In the genomic region with DNA sequence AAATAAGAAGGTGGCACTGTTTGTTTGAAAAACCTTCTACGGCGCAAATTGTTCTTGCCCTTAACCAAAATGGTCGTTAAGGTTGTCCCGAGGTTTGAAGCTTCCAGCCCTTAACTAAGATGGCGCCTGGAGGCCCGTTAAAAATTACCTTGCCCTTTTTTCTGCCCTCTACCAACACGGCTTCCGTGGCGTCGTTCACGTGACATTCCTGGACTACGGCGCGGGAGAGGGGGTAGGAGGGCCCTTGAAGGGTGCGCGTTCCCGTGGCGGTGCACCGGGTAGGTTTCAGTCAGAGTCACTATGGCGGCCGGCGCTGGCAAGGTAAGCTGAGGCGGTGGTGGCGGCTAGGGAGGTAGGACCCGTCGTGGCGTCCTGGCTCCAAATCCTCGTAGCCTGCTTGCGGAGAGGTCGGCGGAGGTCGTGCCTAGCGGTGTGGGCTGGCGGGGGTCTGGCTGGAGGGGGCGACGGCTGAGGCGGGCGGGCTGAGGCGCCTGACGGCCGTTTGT, we compare ENCODE assay signal across 1 cellular context.
A peak's percentile ranks its signal among the peaks of the same experiment; 100 is the strongest.
TF ChIP-seq lines count a peak whose summit lies in the region.

SLMAP (plus strand) TSS at position 288 of the 506 bp plus-strand sequence. CDS start 1,343 bp downstream, outside the sequence.

TF ChIP-seq in K562, 482 proteins besides CTCF, POLR2A, EP300 and RAD21 (continued from another document and continues in another):
- TF ChIP-seq, protein P1, sequence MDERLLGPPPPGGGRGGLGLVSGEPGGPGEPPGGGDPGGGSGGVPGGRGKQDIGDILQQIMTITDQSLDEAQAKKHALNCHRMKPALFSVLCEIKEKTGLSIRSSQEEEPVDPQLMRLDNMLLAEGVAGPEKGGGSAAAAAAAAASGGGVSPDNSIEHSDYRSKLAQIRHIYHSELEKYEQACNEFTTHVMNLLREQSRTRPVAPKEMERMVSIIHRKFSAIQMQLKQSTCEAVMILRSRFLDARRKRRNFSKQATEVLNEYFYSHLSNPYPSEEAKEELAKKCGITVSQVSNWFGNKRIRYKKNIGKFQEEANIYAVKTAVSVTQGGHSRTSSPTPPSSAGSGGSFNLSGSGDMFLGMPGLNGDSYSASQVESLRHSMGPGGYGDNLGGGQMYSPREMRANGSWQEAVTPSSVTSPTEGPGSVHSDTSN (CRISPR knock-in tag; IDR thresholded peaks at IDR 0.05; ENCODE audit: low read depth) = no peak
- TF ChIP-seq, protein P1 (tag; conservative IDR thresholded peaks at IDR 0.05; ENCODE audit: low read depth) = no peak; the same call in 1 of the 2 replicates
- no peak for TF ChIP-seq CBX8 (IDR thresholded peaks at IDR 0.05; ENCODE audit: borderline replicate concordance, extremely low read depth, low read depth, low read length, poor library complexity, severe bottlenecking)
- peak; percentile 33; the same call in 1 of the 2 replicates for TF ChIP-seq XRCC5 (IDR thresholded peaks at IDR 0.05; ENCODE audit: low read depth, low read length)
- TF ChIP-seq LARP7 (IDR thresholded peaks at IDR 0.05) = no peak
- peak; percentile 22; the same call in 1 of the 2 replicates for TF ChIP-seq ZBTB33 (CRISPR knock-in tag; IDR thresholded peaks at IDR 0.05)
- TF ChIP-seq ZNF324 (CRISPR knock-in tag; IDR thresholded peaks at IDR 0.05) = no peak
- peak; percentile 38; the same call in 1 of the 2 replicates for TF ChIP-seq KLF6 (CRISPR knock-in tag; IDR thresholded peaks at IDR 0.05; ENCODE audit: borderline replicate concordance)
- no peak for TF ChIP-seq STAT5A (IDR thresholded peaks at IDR 0.05; ENCODE audit: borderline replicate concordance, low read length)
- TF ChIP-seq RUNX1 (IDR thresholded peaks at IDR 0.05; ENCODE audit: low read depth) = no peak
- no peak for TF ChIP-seq MED1 (CRISPR knock-in tag; IDR thresholded peaks at IDR 0.05; ENCODE audit: borderline replicate concordance)
- TF ChIP-seq MECOM (CRISPR knock-in tag; IDR thresholded peaks at IDR 0.05) = no peak
- peak; percentile 97 for TF ChIP-seq USF1 (CRISPR knock-in tag; IDR thresholded peaks at IDR 0.05)
- TF ChIP-seq POLR2H (tag; IDR thresholded peaks at IDR 0.05; ENCODE audit: low read depth) = peak; percentile 58
- TF ChIP-seq TAF7 (tag; IDR thresholded peaks at IDR 0.05) = peak; percentile 70
- no peak for TF ChIP-seq MCM5 (IDR thresholded peaks at IDR 0.05; ENCODE audit: low read depth)
- no peak for TF ChIP-seq GTF2A2 (tag; IDR thresholded peaks at IDR 0.05)
- TF ChIP-seq RCOR1 (IDR thresholded peaks at IDR 0.05; ENCODE audit: borderline replicate concordance in 1 of 2, low read depth in 2 of 2, low read length in 2 of 2) = no peak
- no peak for TF ChIP-seq EHMT2 (IDR thresholded peaks at IDR 0.05)
- TF ChIP-seq, protein P2, sequence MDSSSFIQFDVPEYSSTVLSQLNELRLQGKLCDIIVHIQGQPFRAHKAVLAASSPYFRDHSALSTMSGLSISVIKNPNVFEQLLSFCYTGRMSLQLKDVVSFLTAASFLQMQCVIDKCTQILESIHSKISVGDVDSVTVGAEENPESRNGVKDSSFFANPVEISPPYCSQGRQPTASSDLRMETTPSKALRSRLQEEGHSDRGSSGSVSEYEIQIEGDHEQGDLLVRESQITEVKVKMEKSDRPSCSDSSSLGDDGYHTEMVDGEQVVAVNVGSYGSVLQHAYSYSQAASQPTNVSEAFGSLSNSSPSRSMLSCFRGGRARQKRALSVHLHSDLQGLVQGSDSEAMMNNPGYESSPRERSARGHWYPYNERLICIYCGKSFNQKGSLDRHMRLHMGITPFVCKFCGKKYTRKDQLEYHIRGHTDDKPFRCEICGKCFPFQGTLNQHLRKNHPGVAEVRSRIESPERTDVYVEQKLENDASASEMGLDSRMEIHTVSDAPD (CRISPR knock-in tag; IDR thresholded peaks at IDR 0.05) = no peak
- TF ChIP-seq ARID4B (CRISPR knock-in tag; IDR thresholded peaks at IDR 0.05) = peak; percentile 64
- TF ChIP-seq JUND (IDR thresholded peaks at IDR 0.05; ENCODE audit: borderline replicate concordance, low read depth, low read length) = peak; percentile 57
- TF ChIP-seq JUND (tag; IDR thresholded peaks at IDR 0.05; ENCODE audit: borderline replicate concordance, low read depth, low read length) = peak; percentile 67; the same call in 1 of the 3 replicates
- no peak for TF ChIP-seq PHB (CRISPR knock-in tag; IDR thresholded peaks at IDR 0.05)
- no peak for TF ChIP-seq HOMEZ (CRISPR knock-in tag; IDR thresholded peaks at IDR 0.05)
- no peak for TF ChIP-seq ILF3 (IDR thresholded peaks at IDR 0.05; ENCODE audit: borderline replicate concordance)
- no peak for TF ChIP-seq TCF3 (CRISPR knock-in tag; IDR thresholded peaks at IDR 0.05)
- TF ChIP-seq, protein P3, sequence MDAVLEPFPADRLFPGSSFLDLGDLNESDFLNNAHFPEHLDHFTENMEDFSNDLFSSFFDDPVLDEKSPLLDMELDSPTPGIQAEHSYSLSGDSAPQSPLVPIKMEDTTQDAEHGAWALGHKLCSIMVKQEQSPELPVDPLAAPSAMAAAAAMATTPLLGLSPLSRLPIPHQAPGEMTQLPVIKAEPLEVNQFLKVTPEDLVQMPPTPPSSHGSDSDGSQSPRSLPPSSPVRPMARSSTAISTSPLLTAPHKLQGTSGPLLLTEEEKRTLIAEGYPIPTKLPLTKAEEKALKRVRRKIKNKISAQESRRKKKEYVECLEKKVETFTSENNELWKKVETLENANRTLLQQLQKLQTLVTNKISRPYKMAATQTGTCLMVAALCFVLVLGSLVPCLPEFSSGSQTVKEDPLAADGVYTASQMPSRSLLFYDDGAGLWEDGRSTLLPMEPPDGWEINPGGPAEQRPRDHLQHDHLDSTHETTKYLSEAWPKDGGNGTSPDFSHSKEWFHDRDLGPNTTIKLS (IDR thresholded peaks at IDR 0.05; ENCODE audit: borderline replicate concordance, low read depth) = 0 out of 2 replicates have a peak, but pooled peaks have one; percentile 20
- TF ChIP-seq STAT6 (CRISPR knock-in tag; IDR thresholded peaks at IDR 0.05) = no peak
- TF ChIP-seq ZBTB7A (IDR thresholded peaks at IDR 0.05; ENCODE audit: borderline replicate concordance, control insufficient read depth, low read depth, low read length) = no peak; the same call in 1 of the 2 replicates
- no peak for TF ChIP-seq NFATC3 (IDR thresholded peaks at IDR 0.05)
- TF ChIP-seq ZNF583 (CRISPR knock-in tag; IDR thresholded peaks at IDR 0.05) = peak; percentile 67; the same call in 1 of the 2 replicates
- peak; percentile 56 for TF ChIP-seq SP1 (CRISPR knock-in tag; IDR thresholded peaks at IDR 0.05)
- peak; percentile 70; the same call in 1 of the 2 replicates for TF ChIP-seq ZKSCAN8 (CRISPR knock-in tag; IDR thresholded peaks at IDR 0.05)
- TF ChIP-seq KHSRP (IDR thresholded peaks at IDR 0.05) = no peak
- no peak for TF ChIP-seq SP2 (IDR thresholded peaks at IDR 0.05; ENCODE audit: extremely low read depth, low read depth, low read length, poor library complexity, severe bottlenecking)
- no peak for TF ChIP-seq ZNF77 (CRISPR knock-in tag; IDR thresholded peaks at IDR 0.05)
- no peak for TF ChIP-seq ZNF232 (CRISPR knock-in tag; IDR thresholded peaks at IDR 0.05)
- TF ChIP-seq, protein P4, sequence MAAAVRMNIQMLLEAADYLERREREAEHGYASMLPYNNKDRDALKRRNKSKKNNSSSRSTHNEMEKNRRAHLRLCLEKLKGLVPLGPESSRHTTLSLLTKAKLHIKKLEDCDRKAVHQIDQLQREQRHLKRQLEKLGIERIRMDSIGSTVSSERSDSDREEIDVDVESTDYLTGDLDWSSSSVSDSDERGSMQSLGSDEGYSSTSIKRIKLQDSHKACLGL (CRISPR knock-in tag; IDR thresholded peaks at IDR 0.05; ENCODE audit: borderline replicate concordance, poor library complexity, severe bottlenecking) = no peak
- no peak for TF ChIP-seq HMGN3 (IDR thresholded peaks at IDR 0.05; ENCODE audit: borderline replicate concordance, extremely low read depth, insufficient read length, low read depth, low read length)
- no peak for TF ChIP-seq DPF2 (IDR thresholded peaks at IDR 0.05)
- no peak for TF ChIP-seq CHCHD3 (CRISPR knock-in tag; IDR thresholded peaks at IDR 0.05)
- TF ChIP-seq TFAM (CRISPR knock-in tag; conservative IDR thresholded peaks at IDR 0.05) = no peak
- no peak for TF ChIP-seq ZNF57 (CRISPR knock-in tag; IDR thresholded peaks at IDR 0.05)
- peak; percentile 47 for TF ChIP-seq HNRNPLL (IDR thresholded peaks at IDR 0.05; ENCODE audit: low read depth, low read length, poor library complexity, severe bottlenecking)
- TF ChIP-seq NFRKB (IDR thresholded peaks at IDR 0.05; ENCODE audit: low read depth) = peak; percentile 90
- no peak for TF ChIP-seq ZNF830 (CRISPR knock-in tag; IDR thresholded peaks at IDR 0.05)
